8 cellular contexts compared by ENCODE assay signal in genomic region chr5:124583469-124584350, GRCh38.
A peak's percentile ranks its signal among the peaks of the same experiment; 100 is the strongest.
DNase-seq lines count a peak whose midpoint lies in the region; TF ChIP-seq lines count a peak whose summit lies in the region.

No MANE protein-coding gene starts in this region.

- no peak for TF ChIP-seq POLR2A in sigmoid colon (IDR thresholded peaks at IDR 0.05)

- H3K27ac ChIP-seq in MM.1S (ENCODE audit: low read length), result peak overlapping the region; percentile 68
- no peak overlapping the region for H3K27ac ChIP-seq in mesenchymal stem cell (ENCODE audit: low read length, poor library complexity, severe bottlenecking)
- no peak overlapping the region for H3K27ac ChIP-seq in sigmoid colon

- no peak overlapping the region for H2BK120ac ChIP-seq in mesenchymal stem cell (ENCODE audit: low read depth, low read length)

- H3K4me1 ChIP-seq in MM.1S (ENCODE audit: low read length) (peaks cover 21% of the 10 kb centered on the region), mesenchymal stem cell (ENCODE audit: control insufficient read depth, insufficient read depth, low read depth, low read length) (peaks cover 7% of the 10 kb centered on the region), sigmoid colon (no peaks in the 10 kb centered on the region)

- H4K8ac ChIP-seq in mesenchymal stem cell (ENCODE audit: low read length), result peak overlapping the region; percentile 36

- DNase-seq in activated naive CD4-positive, alpha-beta T cell treated with Interleukin-2 at 50 U/mL for 16 hours, result peak; percentile 11
- no peak for DNase-seq in activated naive CD4-positive, alpha-beta T cell (lab: John Stamatoyannopoulos, UW)
- DNase-seq in HFF-Myc (ENCODE audit: extremely low read depth, low read depth), result peak; percentile 61
- peak; percentile 93 for DNase-seq in MM.1S
- peak; percentile 39 to 48 for DNase-seq in activated T-cell treated with anti-CD3 and anti-CD28 coated beads, Interleukin-2, amount 50 U/mL, for 48 hours
- peak; percentile 87 for DNase-seq in mesenchymal stem cell
- no peak for DNase-seq in hypothalamus (lab: John Stamatoyannopoulos, UW)
- no peak for DNase-seq in sigmoid colon

- no peaks in the 10 kb centered on the region for H4K20me1 ChIP-seq in MM.1S (ENCODE audit: insufficient read depth, low read length)

- H2AK5ac ChIP-seq in mesenchymal stem cell (ENCODE audit: low read length, severe bottlenecking), result peak overlapping the region; percentile 83

- H3K4me2 ChIP-seq in MM.1S (ENCODE audit: low read depth, low read length), result peak overlapping the region; percentile 29
- no peak overlapping the region for H3K4me2 ChIP-seq in mesenchymal stem cell (ENCODE audit: low read length, poor library complexity, severe bottlenecking)

- H3K9me3 ChIP-seq in MM.1S (replicated peaks; ENCODE audit: insufficient read depth, low read length) (no peaks in the 10 kb centered on the region), mesenchymal stem cell (ENCODE audit: control insufficient read depth, low read length) (peaks cover 5% of the 10 kb centered on the region), sigmoid colon (no peaks in the 10 kb centered on the region)

- TF ChIP-seq EP300 in sigmoid colon (IDR thresholded peaks at IDR 0.05), result no peak

- no peak overlapping the region for H3K4me3 ChIP-seq in HFF-Myc (replicated peaks; ENCODE audit: low read depth, low read length)
- H3K4me3 ChIP-seq in MM.1S (ENCODE audit: low read length), result no peak overlapping the region
- H3K4me3 ChIP-seq in mesenchymal stem cell (ENCODE audit: insufficient read depth in 1 of 2, low read depth in 1 of 2, low read length in 2 of 2), result no peak overlapping the region
- H3K4me3 ChIP-seq in sigmoid colon, result no peak overlapping the region

- H3K36me3 ChIP-seq in MM.1S (replicated peaks; ENCODE audit: insufficient read depth, low read length) (no peaks in the 10 kb centered on the region), mesenchymal stem cell (ENCODE audit: control insufficient read depth in 1 of 2, insufficient read depth in 2 of 2, low read depth in 1 of 2, low read length in 2 of 2) (no peaks in the 10 kb centered on the region), sigmoid colon (no peaks in the 10 kb centered on the region)

- H2BK5ac ChIP-seq in mesenchymal stem cell (ENCODE audit: low read depth, low read length, poor library complexity, severe bottlenecking), result no peak overlapping the region

- no peak overlapping the region for H2BK15ac ChIP-seq in mesenchymal stem cell (ENCODE audit: low read depth, poor library complexity, severe bottlenecking)

- peak overlapping the region in 1 of 2 experiments; percentile 75 for H3K18ac ChIP-seq in mesenchymal stem cell (ENCODE audit: low read depth in 1 of 2, low read length in 2 of 2)

- peaks cover 17% of the 10 kb centered on the region for H3F3A ChIP-seq in MM.1S (ENCODE audit: insufficient read depth, low read length)

- H3K27me3 ChIP-seq in MM.1S (replicated peaks; ENCODE audit: insufficient read depth, low read length) (no peaks in the 10 kb centered on the region), mesenchymal stem cell (ENCODE audit: control insufficient read depth in 1 of 2, insufficient read depth in 1 of 2, low read length in 2 of 2) (no peaks in the 10 kb centered on the region), sigmoid colon (no peaks in the 10 kb centered on the region)

- H3K4ac ChIP-seq in mesenchymal stem cell (ENCODE audit: low read depth in 1 of 2, low read length in 2 of 2), result peak overlapping the region; percentile 10 to 52

- H3K9ac ChIP-seq in MM.1S (ENCODE audit: low read length) (peak overlapping the region; percentile 32; the same call in 1 of the 2 replicates), mesenchymal stem cell (ENCODE audit: low read length) (no peak overlapping the region)

- H2AFZ ChIP-seq in MM.1S (ENCODE audit: low read length) (no peak overlapping the region), mesenchymal stem cell (ENCODE audit: low read depth, low read length) (no peak overlapping the region)

- H3K14ac ChIP-seq in mesenchymal stem cell (ENCODE audit: low read length in 2 of 2), result peak overlapping the region in 1 of 2 experiments; percentile 33

- H3K23ac ChIP-seq in mesenchymal stem cell (ENCODE audit: low read length in 2 of 2), result no peak overlapping the region

- intact Hi-C loops in sigmoid colon (cut with DNase I), result no loop called here

- WGBS in mesenchymal stem cell, result 43% methylated on average over 7 of the region's 7 CpGs
- 58% methylated on average over 7 of the region's 7 CpGs for WGBS in sigmoid colon, 2 donors

- H4K91ac ChIP-seq in mesenchymal stem cell (ENCODE audit: low read length), result no peak overlapping the region

- H3K9me2 ChIP-seq in MM.1S (replicated peaks; ENCODE audit: insufficient read depth, low read length), result no peaks in the 10 kb centered on the region

- TF ChIP-seq CTCF in HFF-Myc (IDR thresholded peaks at IDR 0.05; ENCODE audit: low read depth, low read length, missing control alignments) (no peak), MM.1S (IDR thresholded peaks at IDR 0.05; ENCODE audit: low read length) (no peak), sigmoid colon (IDR thresholded peaks at IDR 0.05) (no peak)

- no peaks in the 10 kb centered on the region for H3K79me1 ChIP-seq in mesenchymal stem cell (replicated peaks; ENCODE audit: low read length, poor library complexity, severe bottlenecking)

- peak overlapping the region; percentile 21 to 32 for H2BK12ac ChIP-seq in mesenchymal stem cell (ENCODE audit: low read length in 2 of 2)

- H3K79me2 ChIP-seq in MM.1S (ENCODE audit: low read length), result no peaks in the 10 kb centered on the region

Comparison
In these comparisons a context has a peak if more than half of its experiments do, and no peak if none do; other contexts are left out.
1. DNase-seq: peak in activated naive CD4-positive, alpha-beta T cell treated with Interleukin-2 at 50 U/mL for 16 hours (single experiment), HFF-Myc (single experiment), MM.1S (single experiment), activated T-cell treated with anti-CD3 and anti-CD28 coated beads, Interleukin-2, amount 50 U/mL, for 48 hours (2 of 2) and mesenchymal stem cell (single experiment); none in activated naive CD4-positive, alpha-beta T cell (0 of 4), hypothalamus (0 of 51) and sigmoid colon (single experiment).